26 cellular contexts compared by ENCODE assay signal in the genomic region with DNA sequence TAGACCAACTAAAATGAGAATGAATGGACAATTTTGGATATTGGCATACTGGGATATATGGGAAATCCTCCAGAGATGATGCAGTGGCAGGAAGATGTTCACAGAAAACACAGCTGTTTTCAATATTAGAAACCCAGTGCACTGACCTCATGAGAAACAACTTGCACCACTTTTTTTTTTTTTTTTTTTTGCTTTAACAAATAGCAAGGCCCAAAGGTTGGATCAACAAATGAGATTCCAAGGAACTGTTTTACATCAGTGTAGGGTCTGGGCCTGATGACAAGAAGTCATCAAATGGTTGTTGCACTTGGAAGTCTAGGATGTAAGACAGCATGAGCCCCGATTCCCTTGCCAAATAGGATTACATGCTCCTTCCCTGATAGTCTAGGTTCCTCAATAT.
DNase-seq lines count a peak whose midpoint lies in the region; ATAC-seq and TF ChIP-seq lines count a peak whose summit lies in the region.
"Had no signal": no experiment of that assay in that cellular context is flagged by ENCODE, and none has a peak within 500 bp of the region (broad histone marks: within the 10 kb centered on the region; RNA-seq: fewer than 3 reads in every experiment).

No MANE protein-coding gene starts in this region.

- H3K9me3 ChIP-seq in right atrium auricular region, result no peaks in the 10 kb centered on the region
- H3K9me3 ChIP-seq: Peyer's patch had no signal

- H3K36me3 ChIP-seq in right atrium auricular region, result no peaks in the 10 kb centered on the region
- H3K36me3 ChIP-seq: Peyer's patch had no signal

- no peak overlapping the region for H3K27ac ChIP-seq in right atrium auricular region
- H3K27ac ChIP-seq: HL-60, Peyer's patch, SK-N-MC had no signal

- H3K27me3 ChIP-seq in right atrium auricular region, result no peaks in the 10 kb centered on the region
- H3K27me3 ChIP-seq: Peyer's patch had no signal

- intact Hi-C loops in Right ventricle myocardium superior (cut with DNase I), result no loop called here

- H3K4me3 ChIP-seq in right atrium auricular region (no peak overlapping the region), fibroblast of the aortic adventitia (ENCODE audit: low read depth, low read length) (no peak overlapping the region), skeletal muscle cell (ENCODE audit: low read depth, low read length) (no peak overlapping the region)
- H3K4me3 ChIP-seq: GM12878, Peyer's patch, SK-N-MC had no signal

- no peaks in the 10 kb centered on the region for H3K4me1 ChIP-seq in right atrium auricular region
- H3K4me1 ChIP-seq: Peyer's patch had no signal

- TF ChIP-seq CTCF in right atrium auricular region (IDR thresholded peaks at IDR 0.05) (no peak), fibroblast of the aortic adventitia (IDR thresholded peaks at IDR 0.05; ENCODE audit: insufficient read depth, low read length) (no peak), GM10248 (IDR thresholded peaks at IDR 0.05; ENCODE audit: control extremely low read depth, extremely low read depth, low read depth, missing control alignments) (no peak)

- peak; percentile 67 for ATAC-seq in Right ventricle myocardium superior (ENCODE audit: poor library complexity)
- ATAC-seq: GM12878 had no signal

- DNase-seq in Right ventricle myocardium superior (no peak), right atrium auricular region (ENCODE audit: low spot score) (no peak), brain pericyte (ENCODE audit: low read depth, low spot score) (peak; percentile 5), fibroblast of the aortic adventitia (ENCODE audit: low read depth) (peak; percentile 4), skeletal muscle cell (ENCODE audit: low read depth) (peak; percentile 18), foreskin melanocyte (no peak), GM10248 (ENCODE audit: extremely low spot score) (no peak), NCI-H2107 treated with DMSO at 0.1 percent for 48 hours (lab: John Stamatoyannopoulos, UW; ENCODE audit: unreplicated experiment) (no peak)
- DNase-seq: 8988T, GDM1, H9, HFFc6, KBM-7, MM.1S, NCI-H1048, NCI-H1436, NCI-H187 treated with DMSO at 0.1 percent for 48 hours, NCI-H2171, NCI-H345, NCI-H524 treated with DMSO at 0.1 percent for 48 hours, NCI-H82, Peyer's patch, SHP77 treated with DMSO at 0.1 percent for 48 hours had no signal

- POLR2A ChIA-PET in GM10248 (lab: Yijun Ruan, JAX), result no interaction called here

- CTCF ChIA-PET in GM10248 (lab: Yijun Ruan, JAX), result interaction anchor here (1.3 to 1.6 kb wide), 2 partner anchors 9 to 35 kb away, joined by 3 read pairs; no protein-coding TSS in a partner anchor

Comparison
In these comparisons a context has a peak if more than half of its experiments do, and no peak if none do; other contexts are left out.
1. DNase-seq: peak in brain pericyte (single experiment), fibroblast of the aortic adventitia (single experiment) and skeletal muscle cell (single experiment); none in Right ventricle myocardium superior (single experiment), right atrium auricular region (single experiment), foreskin melanocyte (single experiment), GM10248 (single experiment) and NCI-H2107 treated with DMSO at 0.1 percent for 48 hours (single experiment).